ENCODE assay signal across 10 cellular contexts in the genomic region with DNA sequence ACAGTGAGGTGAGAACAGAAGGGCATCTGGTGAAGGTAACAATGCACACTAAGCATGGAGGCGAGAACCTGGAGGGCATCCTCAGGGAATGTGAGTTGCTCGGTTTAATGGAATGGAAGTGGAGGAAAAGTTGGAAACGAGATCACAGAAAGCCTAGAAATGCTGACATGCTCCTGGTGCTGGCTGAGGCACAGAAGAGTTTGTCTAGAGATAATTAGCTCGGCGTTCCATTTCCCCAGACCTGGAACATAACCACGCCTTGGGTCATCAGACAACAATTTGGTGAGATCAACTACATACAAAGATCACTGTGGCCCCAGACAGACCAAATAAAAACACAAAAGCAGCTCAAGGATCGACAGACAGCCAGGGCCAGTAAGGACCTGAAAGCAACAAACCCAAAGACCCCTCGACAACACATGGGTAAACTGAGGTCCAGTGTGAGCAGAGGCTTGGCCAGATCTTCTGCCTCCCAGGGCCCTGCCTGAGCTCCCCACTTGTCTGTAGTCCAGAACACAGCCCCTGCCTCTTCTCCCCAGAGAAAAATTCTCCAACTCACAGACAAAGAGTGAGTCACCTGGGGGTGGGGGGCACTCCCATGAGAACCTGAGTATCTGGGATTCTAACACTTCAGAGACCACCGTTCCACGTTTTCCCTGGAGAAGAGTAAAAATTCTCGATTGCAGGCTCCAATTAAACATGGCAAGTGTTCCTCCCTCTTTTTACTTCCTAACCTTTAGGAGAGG. TPM values are rescaled to one million over a fixed set of nuclear protein-coding genes. Genes with fewer than 3 reads are reported as not detected.
DNase-seq lines count a peak whose midpoint lies in the region; ATAC-seq and TF ChIP-seq lines count a peak whose summit lies in the region.
"Had no signal": no experiment of that assay in that cellular context is flagged by ENCODE, and none has a peak within 500 bp of the region (broad histone marks: within the 10 kb centered on the region; RNA-seq: fewer than 3 reads in every experiment).

No MANE protein-coding gene starts in this region.

- peak; percentile 66 for DNase-seq in MG63
- DNase-seq in endodermal cell = no peak
- DNase-seq in lung (ENCODE audit: low spot score) = no peak
- DNase-seq in transverse colon = no peak
- DNase-seq in activated gamma-delta T cell treated with Interleukin-2 at 50 U/mL for 16 hours = no peak
- no peak for DNase-seq in GM10266 (ENCODE audit: extremely low spot score)
- no peak for DNase-seq in activated effector memory CD4-positive, alpha-beta T cell treated with anti-CD3 and anti-CD28 coated beads, Interleukin-2, amount 50 U/mL, for 16 hours
- DNase-seq: immature natural killer cell, MV-4-11 had no signal

- no peak for TF ChIP-seq EP300 in transverse colon (IDR thresholded peaks at IDR 0.05; ENCODE audit: low read depth)

- H3K9me3 Mint-ChIP-seq in endodermal cell = no peaks in the 10 kb centered on the region
- H3K9me3 Mint-ChIP-seq: immature natural killer cell had no signal

- peaks cover 35% of the 10 kb centered on the region for H3K36me3 Mint-ChIP-seq in endodermal cell (ENCODE audit: low read depth)

- H3K4me3 ChIP-seq in MG63 (no peak overlapping the region), endodermal cell (ENCODE audit: low read length) (no peak overlapping the region), lung (no peak overlapping the region), transverse colon (no peak overlapping the region)

- H3K9me3 ChIP-seq in MG63 = no peaks in the 10 kb centered on the region
- H3K9me3 ChIP-seq in endodermal cell (ENCODE audit: control insufficient read depth, low read length) = no peaks in the 10 kb centered on the region
- no peaks in the 10 kb centered on the region for H3K9me3 ChIP-seq in lung (ENCODE audit: control insufficient read depth in 2 of 2, insufficient read depth in 1 of 2, low read length in 1 of 2)
- no peaks in the 10 kb centered on the region for H3K9me3 ChIP-seq in transverse colon

- ATAC-seq in lung (ENCODE audit: insufficient read depth, low FRiP score) (no peak), GM21528 (IDR thresholded peaks at IDR 0.05; ENCODE audit: low FRiP score, unreplicated experiment) (no peak)

- H3K27me3 ChIP-seq in MG63 (no peaks in the 10 kb centered on the region), endodermal cell (ENCODE audit: control insufficient read depth, insufficient read depth, low read length, poor library complexity, severe bottlenecking) (no peaks in the 10 kb centered on the region), lung (ENCODE audit: control insufficient read depth, insufficient read depth) (no peaks in the 10 kb centered on the region), transverse colon (no peaks in the 10 kb centered on the region)

- H3K9ac ChIP-seq in endodermal cell (ENCODE audit: extremely low read depth, low read length, poor library complexity, severe bottlenecking) = no peak overlapping the region

- H3K27me3 Mint-ChIP-seq in endodermal cell (ENCODE audit: insufficient read depth) = no peaks in the 10 kb centered on the region

- H3K36me3 ChIP-seq in MG63 = no peaks in the 10 kb centered on the region; the same call in 1 of the 2 replicates
- peaks cover 52% of the 10 kb centered on the region for H3K36me3 ChIP-seq in endodermal cell (ENCODE audit: control insufficient read depth, insufficient read depth, low read length)
- H3K36me3 ChIP-seq in lung (ENCODE audit: control insufficient read depth in 2 of 2, insufficient read depth in 2 of 2, low read length in 2 of 2) = peaks cover 0 to 22% of the 10 kb centered on the region in 2 donors
- no peaks in the 10 kb centered on the region for H3K36me3 ChIP-seq in transverse colon

- H3K27ac ChIP-seq in endodermal cell (ENCODE audit: low read depth, low read length) (peak overlapping the region; percentile 89), lung (ENCODE audit: low read depth in 1 of 2, low read length in 1 of 2) (peak overlapping the region; percentile 51 to 55), transverse colon (peak overlapping the region; percentile 28 to 78 (median 56))

- TF ChIP-seq CTCF in endodermal cell (conservative IDR thresholded peaks at IDR 0.05) (no peak), lung (IDR thresholded peaks at IDR 0.05; ENCODE audit: control extremely low read depth, extremely low read depth) (no peak), transverse colon (IDR thresholded peaks at IDR 0.05) (no peak), GM10266 (IDR thresholded peaks at IDR 0.05; ENCODE audit: control insufficient read depth, insufficient read depth, low read depth, missing control alignments) (no peak)

- in situ Hi-C loops in transverse colon (cut with MboI; ENCODE audit: low pct_ligation_motif_present in 1 of 4, low pct_unique_long_range_greater_than_20kb in 1 of 4, low sequenced_read_pairs in 3 of 4) = no loop called here

- intact Hi-C loops in transverse colon (cut with DNase I; ENCODE audit: low total_unique reads) = loop anchor here (5.0 kb wide), 1 partner anchor 51 kb away; the partner anchor contains the start of gene SHB

- H3K4me1 ChIP-seq in endodermal cell (ENCODE audit: control insufficient read depth, insufficient read depth, low read length) (peaks cover 27% of the 10 kb centered on the region), lung (ENCODE audit: control insufficient read depth in 2 of 2, insufficient read depth in 2 of 2, low read length in 2 of 2) (peaks cover 14 to 21% of the 10 kb centered on the region in 2 donors), transverse colon (peaks cover 27 to 36% (median 31%) of the 10 kb centered on the region in 4 donors)

- H3K4me3 Mint-ChIP-seq in endodermal cell = peak overlapping the region; percentile 20
- H3K4me3 Mint-ChIP-seq: immature natural killer cell had no signal

- H3K27ac Mint-ChIP-seq in endodermal cell = peak overlapping the region; percentile 83

- H3K4me1 Mint-ChIP-seq in endodermal cell = peaks cover 52% of the 10 kb centered on the region
- H3K4me1 Mint-ChIP-seq: immature natural killer cell had no signal

- WGBS in endodermal cell (ENCODE audit: insufficient coverage in 1 of 2, insufficient read length in 1 of 2), 2 experiments = 78 to 80% methylated on average over 8 to 11 of the region's 11 CpGs
- WGBS in lung, 2 donors = 73 to 79% methylated on average over 11 of the region's 11 CpGs
- 70% methylated on average over 2 to 11 of the region's 11 CpGs for WGBS in transverse colon (ENCODE audit: low coverage in 1 of 2), 2 donors

- no peak for TF ChIP-seq POLR2A in transverse colon (IDR thresholded peaks at IDR 0.05)

RNA-seq across cellular contexts. Expression of gene SHB, which starts 52.5 kb away (rescaled TPM):
- 6.0 and 20.0 TPM in 2 replicates for total RNA-seq in MG63 (2014; rRNA removed; shearing (Covaris generic); ENCODE audit: low replicate concordance)
- total RNA-seq in endodermal cell = 10 to 100 TPM; 28.1 to 38.1 TPM
- 10.8 TPM for polyA plus RNA-seq in endodermal cell (2013, experiment 1 of 2)
- 12.5 TPM for polyA plus RNA-seq in endodermal cell (2013, experiment 2 of 2)
- 10 to 100 TPM; 14.8 to 32.3 TPM for total RNA-seq in lung
- 10 to 100 TPM; 10.8 to 13.9 TPM for polyA plus RNA-seq in lung
- total RNA-seq in transverse colon = 10 to 100 TPM; 11.9 to 33.7 (median 22.2) TPM
